Comparison of ENCODE assay signal across 14 cellular contexts in genomic region chr5:120152472-120152871, GRCh38.
A peak's percentile ranks its signal among the peaks of the same experiment; 100 is the strongest.
DNase-seq lines count a peak whose midpoint lies in the region; ATAC-seq and TF ChIP-seq lines count a peak whose summit lies in the region.
"Had no signal": no experiment of that assay in that cellular context is flagged by ENCODE, and none has a peak within 500 bp of the region (broad histone marks: within the 10 kb centered on the region; RNA-seq: fewer than 3 reads in every experiment).

No MANE protein-coding gene starts in this region.

- peak overlapping the region; percentile 7 for H4K5ac ChIP-seq in IMR-90 (ENCODE audit: low read depth, low read length)

- peak overlapping the region; percentile 52; the same call in 1 of the 2 replicates for H3K56ac ChIP-seq in IMR-90 (ENCODE audit: extremely low read depth, insufficient read depth, low read length)

- no TSS peak for BruUV-seq in IMR-90 (replicated peaks; lab: Mats Ljungman, UMichigan)

- H3K4me3 Mint-ChIP-seq in neural progenitor cell: no peak overlapping the region
- H3K4me3 Mint-ChIP-seq: natural killer cell treated with Interleukin-12 subunit alpha and Interleukin-12 subunit beta and Interleukin-15 and Interleukin-18, amount 100 ng/mL, for 72 hours; stimulated activated naive CD8-positive, alpha-beta T cell treated with anti-CD3 and anti-CD28 coated beads, Interleukin-15, Interleukin-2, amounts not matched to agents 100 ng/mL and 50 ng/mL, for 24 hours had no signal

- no CpG with 5 or more reads among the region's 2 CpGs for WGBS in IMR-90 (ENCODE audit: extremely low coverage in 2 of 2, insufficient read length in 1 of 2), 2 experiments

- H4K91ac ChIP-seq in IMR-90 (ENCODE audit: insufficient read depth, low read depth, low read length): peak overlapping the region; percentile 51; the same call in 1 of the 2 replicates

- no peak for TF ChIP-seq POLR2A in IMR-90 (IDR thresholded peaks at IDR 0.05; ENCODE audit: low read depth, low read length)

- H2BK15ac ChIP-seq in IMR-90 (ENCODE audit: low read depth, low read length): peak overlapping the region; percentile 74; the same call in 1 of the 3 replicates

- no peak for TF ChIP-seq RAD21 in IMR-90 (IDR thresholded peaks at IDR 0.05; ENCODE audit: low read length)

- H3K27ac Mint-ChIP-seq in neural progenitor cell: no peak overlapping the region
- H3K27ac Mint-ChIP-seq: stimulated activated naive CD8-positive, alpha-beta T cell treated with anti-CD3 and anti-CD28 coated beads, Interleukin-15, Interleukin-2, amounts not matched to agents 100 ng/mL and 50 ng/mL, for 24 hours had no signal

- dilution Hi-C loops in IMR-90 (cut with HindIII; ENCODE audit: low sequenced_read_pairs, unreplicated experiment): no loop called here

- no peaks in the 10 kb centered on the region for H3K9me3 Mint-ChIP-seq in neural progenitor cell
- H3K9me3 Mint-ChIP-seq: stimulated activated naive CD8-positive, alpha-beta T cell treated with anti-CD3 and anti-CD28 coated beads, Interleukin-15, Interleukin-2, amounts not matched to agents 100 ng/mL and 50 ng/mL, for 24 hours had no signal

- no peaks in the 10 kb centered on the region for H4K20me1 ChIP-seq in IMR-90 (ENCODE audit: insufficient read depth, low read length)
- no peaks in the 10 kb centered on the region for H4K20me1 ChIP-seq in neural progenitor cell (ENCODE audit: low read depth)
- H4K20me1 ChIP-seq: BLaER1 treated with 17β-estradiol and CSF1 and Interleukin-3, amounts not matched to agents 10 nM and 100 nM had no signal

- H3K4me1 ChIP-seq in IMR-90 (ENCODE audit: control insufficient read depth, insufficient read depth, low read length) (peaks cover 12% of the 10 kb centered on the region), neural progenitor cell (no peaks in the 10 kb centered on the region)

- TF ChIP-seq CTCF in AG09309 (IDR thresholded peaks at IDR 0.05; ENCODE audit: control insufficient read depth, insufficient read depth, low read depth, low read length, missing control alignments): no peak
- TF ChIP-seq CTCF in IMR-90 (conservative IDR thresholded peaks at IDR 0.05; ENCODE audit: low read depth, low read length): no peak
- no peak for TF ChIP-seq CTCF in astrocyte of the spinal cord (IDR thresholded peaks at IDR 0.05; ENCODE audit: low read depth, low read length)
- no peak for TF ChIP-seq CTCF in neural progenitor cell (IDR thresholded peaks at IDR 0.05)

- peak overlapping the region; percentile 100 for H2BK120ac ChIP-seq in IMR-90 (ENCODE audit: low read depth, low read length)

- H3K4me2 ChIP-seq in IMR-90 (ENCODE audit: low read depth, low read length): peak overlapping the region; percentile 91; the same call in 1 of the 2 replicates
- H3K4me2 ChIP-seq in neural progenitor cell: no peak overlapping the region

- H3K9me1 ChIP-seq in IMR-90 (ENCODE audit: insufficient read depth, low read length): peaks cover 5% of the 10 kb centered on the region

- no peak overlapping the region for H2AK9ac ChIP-seq in IMR-90 (replicated peaks; ENCODE audit: low read depth, low read length, poor library complexity)

- H2AK5ac ChIP-seq in IMR-90 (ENCODE audit: low read depth, low read length): no peak overlapping the region

- peak overlapping the region; percentile 63; the same call in 1 of the 2 replicates for H3K14ac ChIP-seq in IMR-90 (replicated peaks; ENCODE audit: low read depth, low read length)

- peak overlapping the region; percentile 98; the same call in 1 of the 2 replicates for H2BK20ac ChIP-seq in IMR-90 (ENCODE audit: low read depth, low read length)

- H2AFZ ChIP-seq in IMR-90 (replicated peaks; ENCODE audit: low read length, poor library complexity) (no peak overlapping the region), neural progenitor cell (replicated peaks) (no peak overlapping the region)

- no peaks in the 10 kb centered on the region for H3K79me2 ChIP-seq in neural progenitor cell (ENCODE audit: low read depth)

- CTCF ChIA-PET in IMR-90 (lab: Yijun Ruan, JAX): interaction anchor here (0.5 kb wide), 1 partner anchor 13 kb away, joined by 5 read pairs; no protein-coding TSS in a partner anchor

- H3K27ac ChIP-seq in IMR-90 (ENCODE audit: insufficient read depth, low read length) (peak overlapping the region; percentile 75), neural progenitor cell (no peak overlapping the region)

- no peaks in the 10 kb centered on the region for H3K27me3 Mint-ChIP-seq in neural progenitor cell (ENCODE audit: insufficient read depth, low read depth)
- H3K27me3 Mint-ChIP-seq: natural killer cell treated with Interleukin-12 subunit alpha and Interleukin-12 subunit beta and Interleukin-15 and Interleukin-18, amount 100 ng/mL, for 72 hours; stimulated activated naive CD8-positive, alpha-beta T cell treated with anti-CD3 and anti-CD28 coated beads, Interleukin-15, Interleukin-2, amounts not matched to agents 100 ng/mL and 50 ng/mL, for 24 hours had no signal

- H3K9me3 ChIP-seq in IMR-90 (ENCODE audit: control insufficient read depth, insufficient read depth, low read length) (no peaks in the 10 kb centered on the region), neural progenitor cell (ENCODE audit: low read depth) (no peaks in the 10 kb centered on the region)
- H3K9me3 ChIP-seq: BLaER1 treated with 17β-estradiol and CSF1 and Interleukin-3, amounts not matched to agents 10 nM and 100 nM had no signal

- peak; percentile 89; the same call in 1 of the 2 replicates for ATAC-seq in IMR-90 (ENCODE audit: low read depth)
- ATAC-seq: GM12878 had no signal

- peak overlapping the region; percentile 95 for H2BK5ac ChIP-seq in IMR-90 (ENCODE audit: low read depth, low read length, poor library complexity, severe bottlenecking)

- peak overlapping the region; percentile 61; the same call in 1 of the 2 replicates for H3K23ac ChIP-seq in IMR-90 (ENCODE audit: low read depth, low read length)

- H4K8ac ChIP-seq in IMR-90 (ENCODE audit: low read depth in 2 of 2, low read length in 2 of 2): peak overlapping the region; percentile 72 to 85; a peak in 3 of 4 replicates

- no peaks in the 10 kb centered on the region for H3K79me1 ChIP-seq in IMR-90 (ENCODE audit: low read depth in 1 of 2, low read length in 2 of 2)

- H3K9ac ChIP-seq in IMR-90 (ENCODE audit: low read depth, low read length) (no peak overlapping the region), neural progenitor cell (no peak overlapping the region)
- H3K9ac ChIP-seq: BLaER1 treated with 17β-estradiol and CSF1 and Interleukin-3, amounts not matched to agents 10 nM and 100 nM had no signal

- no peaks in the 10 kb centered on the region for H3K4me1 Mint-ChIP-seq in neural progenitor cell

- H3K27me3 ChIP-seq in IMR-90 (ENCODE audit: control insufficient read depth, insufficient read depth, low read length): no peaks in the 10 kb centered on the region
- H3K27me3 ChIP-seq in neural progenitor cell: no peaks in the 10 kb centered on the region
- H3K27me3 ChIP-seq: BLaER1 treated with 17β-estradiol and CSF1 and Interleukin-3, amounts not matched to agents 10 nM and 100 nM had no signal

- intact Hi-C loops in IMR-90 (cut with micrococcal nuclease): loop anchor here (5.0 to 10.0 kb wide), 3 partner anchors 240 to 632 kb away; no protein-coding TSS in a partner anchor

- POLR2A ChIA-PET in IMR-90 (lab: Charles Lee; ENCODE audit: unreplicated experiment): no interaction called here

- no peaks in the 10 kb centered on the region for H3F3A ChIP-seq in neural progenitor cell (ENCODE audit: low read depth)

- H3K36me3 ChIP-seq in IMR-90 (ENCODE audit: control insufficient read depth, insufficient read depth, low read length) (no peaks in the 10 kb centered on the region), neural progenitor cell (no peaks in the 10 kb centered on the region)
- H3K36me3 ChIP-seq: BLaER1 treated with 17β-estradiol and CSF1 and Interleukin-3, amounts not matched to agents 10 nM and 100 nM had no signal

- H3K4ac ChIP-seq in IMR-90 (ENCODE audit: low read depth, low read length): peak overlapping the region; percentile 91

- in situ Hi-C loops in IMR-90 (cut with MboI; ENCODE audit: low sequenced_read_pairs): no loop called here
- in situ Hi-C loops in astrocyte of the spinal cord (cut with HindIII; ENCODE audit: low sequenced_read_pairs): no loop called here

- peak overlapping the region; percentile 99; the same call in 1 of the 2 replicates for H3K18ac ChIP-seq in IMR-90 (ENCODE audit: low read depth, low read length)

- H3K4me3 ChIP-seq in AG09309 (ENCODE audit: control insufficient read depth, low read depth, low read length) (no peak overlapping the region), IMR-90 (ENCODE audit: insufficient read depth, low read depth, low read length) (no peak overlapping the region), astrocyte of the spinal cord (ENCODE audit: low read depth, low read length) (no peak overlapping the region), neural progenitor cell (no peak overlapping the region)
- H3K4me3 ChIP-seq: BLaER1 treated with 17β-estradiol and CSF1 and Interleukin-3, amounts not matched to agents 10 nM and 100 nM; GM12878 had no signal

- H3K36me3 Mint-ChIP-seq in neural progenitor cell: no peaks in the 10 kb centered on the region
- H3K36me3 Mint-ChIP-seq: natural killer cell treated with Interleukin-12 subunit alpha and Interleukin-12 subunit beta and Interleukin-15 and Interleukin-18, amount 100 ng/mL, for 72 hours had no signal

- DNase-seq in AG09309 (ENCODE audit: low read depth): peak; percentile 77
- DNase-seq in IMR-90: peak; percentile 95
- peak; percentile 86 for DNase-seq in astrocyte of the spinal cord (ENCODE audit: low read depth, low spot score)
- DNase-seq in iris pigment epithelial cell (ENCODE audit: low read depth): peak; percentile 96
- DNase-seq in neural progenitor cell (ENCODE audit: low spot score): no peak
- DNase-seq in NCI-H345 treated with DMSO at 0.1 percent for 48 hours (lab: John Stamatoyannopoulos, UW; ENCODE audit: unreplicated experiment): no peak
- DNase-seq in activated CD4-positive, alpha-beta T cell treated with anti-CD3 and anti-CD28 coated beads, Interleukin-2, amount 50 U/mL, for 48 hours: no peak
- DNase-seq in NCI-H82 treated with DMSO at 0.1 percent for 48 hours (lab: John Stamatoyannopoulos, UW; ENCODE audit: unreplicated experiment): no peak
- DNase-seq: MM.1S, T1000 had no signal

TF ChIP-seq in IMR-90, 13 proteins besides CTCF, POLR2A, EP300 and RAD21 (continues in another document):
- TF ChIP-seq USF2 (IDR thresholded peaks at IDR 0.05; ENCODE audit: low read depth, low read length) (peak; percentile 51; the same call in 1 of the 2 replicates), CEBPB (IDR thresholded peaks at IDR 0.05; ENCODE audit: low read depth, low read length) (peak; percentile 89), MXI1 (IDR thresholded peaks at IDR 0.05; ENCODE audit: borderline replicate concordance, low read depth, low read length) (no peak), RFX5 (IDR thresholded peaks at IDR 0.05; ENCODE audit: low read depth, low read length) (no peak), SMC3 (IDR thresholded peaks at IDR 0.05; ENCODE audit: low read depth, low read length) (no peak)

Comparison
In these comparisons a context has a peak if more than half of its experiments do, and no peak if none do; other contexts are left out.
1. DNase-seq: peak in AG09309 (single experiment), IMR-90 (single experiment), astrocyte of the spinal cord (single experiment) and iris pigment epithelial cell (single experiment); none in neural progenitor cell (single experiment), NCI-H345 treated with DMSO at 0.1 percent for 48 hours (single experiment), activated CD4-positive, alpha-beta T cell treated with anti-CD3 and anti-CD28 coated beads, Interleukin-2, amount 50 U/mL, for 48 hours (0 of 2) and NCI-H82 treated with DMSO at 0.1 percent for 48 hours (single experiment).